Comparison of ENCODE assay signal across 23 cellular contexts in the genomic region with DNA sequence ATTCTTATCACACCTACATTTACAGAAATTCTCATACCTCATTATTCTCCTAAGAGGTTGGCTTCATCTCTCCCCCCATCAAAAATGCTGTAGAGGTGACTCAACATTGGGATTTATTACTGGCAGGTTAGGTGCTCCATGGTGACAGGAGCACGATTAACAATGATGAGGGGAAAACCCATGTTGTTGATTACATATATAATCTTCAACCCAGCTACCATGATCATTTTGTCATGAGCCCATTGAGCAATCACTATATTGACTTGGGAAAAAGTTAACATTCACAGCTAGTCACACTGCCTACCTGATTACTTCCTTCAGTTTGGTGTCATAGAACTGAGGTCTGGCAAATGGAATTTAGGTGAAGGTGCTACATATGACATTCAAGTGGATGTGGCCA.
"Had no signal": no experiment of that assay in that cellular context is flagged by ENCODE, and none has a peak within 500 bp of the region (broad histone marks: within the 10 kb centered on the region; RNA-seq: fewer than 3 reads in every experiment).

No MANE protein-coding gene starts in this region.

- DNase-seq: cortex of kidney; effector memory CD8-positive, alpha-beta T cell; foreskin melanocyte; glutamatergic neuron; hypothalamus; immature natural killer cell; islet precursor cell; kidney glomerular epithelial cell; mesenchymal stem cell; naive thymus-derived CD4-positive, alpha-beta T cell; right cardiac atrium; sigmoid colon; stimulated activated CD4-positive, alpha-beta T cell treated with anti-CD3 and anti-CD28 coated beads, Interleukin-2, amount 100 ng/mL, for 24 hours; stimulated activated CD4-positive, alpha-beta T cell treated with anti-CD3 and anti-CD28 coated beads, Interleukin-4, amount 100 ng/mL, for 24 hours; stimulated activated naive CD4-positive, alpha-beta T cell treated with Interleukin-2 at 50 U/mL for 16 hours; stomach; thyroid gland; trophoblast cell had no signal

- H3K4me3 ChIP-seq: esophagus muscularis mucosa, lung, neural progenitor cell, prostate gland, sigmoid colon, stomach, thyroid gland, vagina had no signal
